Comparison of ENCODE assay signal across 1 cellular context in genomic region chr22:42214625-42215415, GRCh38.
TF ChIP-seq lines count a peak whose summit lies in the region.

No MANE protein-coding gene starts in this region.

TF ChIP-seq in H1, 55 proteins besides CTCF, POLR2A, EP300 and RAD21:
- no peak for TF ChIP-seq FOSL1 (IDR thresholded peaks at IDR 0.05; ENCODE audit: insufficient read depth, low read depth, low read length)
- TF ChIP-seq SP4 (IDR thresholded peaks at IDR 0.05; ENCODE audit: low read length): no peak
- TF ChIP-seq NRF1 (IDR thresholded peaks at IDR 0.05; ENCODE audit: low read depth, low read length): no peak
- TF ChIP-seq POLR2AphosphoS5 (IDR thresholded peaks at IDR 0.05; ENCODE audit: low read depth, low read length): no peak
- TF ChIP-seq JUND (IDR thresholded peaks at IDR 0.05; ENCODE audit: low read length): no peak
